Comparison of ENCODE assay signal across 25 cellular contexts in genomic region chr3:52037291-52037690, GRCh38.
"Had no signal": no experiment of that assay in that cellular context is flagged by ENCODE, and none has a peak within 500 bp of the region (broad histone marks: within the 10 kb centered on the region; RNA-seq: fewer than 3 reads in every experiment).

No MANE protein-coding gene starts in this region.

- DNase-seq: activated B cell treated with CpG ODN at 0.5 μM for 24 hours; activated CD4-positive, alpha-beta T cell treated with anti-CD3 and anti-CD28 coated beads for 36 hours; activated CD4-positive, alpha-beta T cell treated with anti-CD3 and anti-CD28 coated beads, Interleukin-2, amount 50 U/mL, for 4 hours; activated CD8-positive, alpha-beta memory T cell treated with anti-CD3 and anti-CD28 coated beads, Interleukin-2, amount 50 U/mL, for 48 hours; activated effector memory CD4-positive, alpha-beta T cell treated with anti-CD3 and anti-CD28 coated beads, Interleukin-2, amount 50 U/mL, for 16 hours; activated T-cell treated with anti-CD3 and anti-CD28 coated beads, Interleukin-2, amount 50 U/mL, for 48 hours; effector CD4-positive, alpha-beta T cell; erythroblast; foreskin fibroblast; immature natural killer cell; kidney glomerular epithelial cell; left ventricle myocardium inferior; psoas muscle; stimulated activated CD4-positive, alpha-beta T cell treated with anti-CD3 and anti-CD28 coated beads, Interleukin-12 subunit alpha, Interleukin-12 subunit beta, amount 100 ng/mL, for 4 hours; stimulated activated CD4-positive, alpha-beta T cell treated with anti-CD3 and anti-CD28 coated beads, Interleukin-4, amount 100 ng/mL, for 4 hours; T-helper 9 cell; trophoblast cell; uterus had no signal

- H3K36me3 ChIP-seq: left ventricle myocardium inferior, right atrium auricular region, suprapubic skin, uterus had no signal

- H3K27me3 ChIP-seq: right atrium auricular region, suprapubic skin, uterus had no signal

- H3K36me3 Mint-ChIP-seq: activated naive CD4-positive, alpha-beta T cell treated with anti-CD3 and anti-CD28 coated beads, Interleukin-2, amount 10 ng/mL, durations not matched to agents 7 days and 5 days; immature natural killer cell; mesothelial cell of epicardium; naive thymus-derived CD8-positive, alpha-beta T cell had no signal

- FAIRE-seq: endometrium had no signal

- H3K4me1 Mint-ChIP-seq: activated CD4-positive, alpha-beta T cell treated with anti-CD3 and anti-CD28 coated beads for 36 hours; immature natural killer cell had no signal

- H3K4me3 Mint-ChIP-seq: activated B cell treated with CpG ODN at 0.5 μM for 24 hours; activated CD4-positive, alpha-beta T cell treated with anti-CD3 and anti-CD28 coated beads for 36 hours; activated naive CD4-positive, alpha-beta T cell treated with anti-CD3 and anti-CD28 coated beads, Interleukin-2, amount 10 ng/mL, durations not matched to agents 7 days and 5 days; immature natural killer cell; mesothelial cell of epicardium; naive thymus-derived CD8-positive, alpha-beta T cell; stimulated activated naive CD8-positive, alpha-beta T cell treated with anti-CD3 and anti-CD28 coated beads, Interleukin-15, Interleukin-2, amounts not matched to agents 100 ng/mL and 50 ng/mL, for 24 hours had no signal

- H3K9me3 ChIP-seq: left ventricle myocardium inferior, psoas muscle, right atrium auricular region, suprapubic skin, uterus had no signal

- H3K27me3 Mint-ChIP-seq: activated CD4-positive, alpha-beta T cell treated with anti-CD3 and anti-CD28 coated beads for 36 hours; naive thymus-derived CD8-positive, alpha-beta T cell; stimulated activated naive CD8-positive, alpha-beta T cell treated with anti-CD3 and anti-CD28 coated beads, Interleukin-15, Interleukin-2, amounts not matched to agents 100 ng/mL and 50 ng/mL, for 24 hours had no signal

- H3K27ac ChIP-seq: left ventricle myocardium inferior, psoas muscle, right atrium auricular region, suprapubic skin, uterus had no signal

- H3K4me1 ChIP-seq: uterus had no signal

- H3K4me3 ChIP-seq: left ventricle myocardium inferior, psoas muscle, right atrium auricular region, suprapubic skin, uterus had no signal

- H3K27ac Mint-ChIP-seq: activated B cell treated with CpG ODN at 0.5 μM for 24 hours; activated CD4-positive, alpha-beta T cell treated with anti-CD3 and anti-CD28 coated beads for 36 hours; activated naive CD4-positive, alpha-beta T cell treated with anti-CD3 and anti-CD28 coated beads, Interleukin-2, amount 10 ng/mL, durations not matched to agents 7 days and 5 days; immature natural killer cell; mesothelial cell of epicardium; stimulated activated naive CD8-positive, alpha-beta T cell treated with anti-CD3 and anti-CD28 coated beads, Interleukin-15, Interleukin-2, amounts not matched to agents 100 ng/mL and 50 ng/mL, for 24 hours had no signal

- ATAC-seq: psoas muscle had no signal

- H3K9me3 Mint-ChIP-seq: activated B cell treated with CpG ODN at 0.5 μM for 24 hours; activated naive CD4-positive, alpha-beta T cell treated with anti-CD3 and anti-CD28 coated beads, Interleukin-2, amount 10 ng/mL, durations not matched to agents 7 days and 5 days; immature natural killer cell; mesothelial cell of epicardium; naive thymus-derived CD8-positive, alpha-beta T cell; stimulated activated naive CD8-positive, alpha-beta T cell treated with anti-CD3 and anti-CD28 coated beads, Interleukin-15, Interleukin-2, amounts not matched to agents 100 ng/mL and 50 ng/mL, for 24 hours had no signal
